In genomic region chr6:157823523-157824370, GRCh38 we compare ENCODE assay signal across 1 cellular context.
TF ChIP-seq lines count a peak whose summit lies in the region.

No MANE protein-coding gene starts in this region.

TF ChIP-seq in K562, 482 proteins besides CTCF, POLR2A, EP300 and RAD21 (continued from another document and continues in another):
- 0 out of 2 replicates have a peak, but pooled peaks have one; percentile 26 for TF ChIP-seq ZNF589 (CRISPR knock-in tag; IDR thresholded peaks at IDR 0.05; ENCODE audit: low read depth)
- TF ChIP-seq ZFP36 (IDR thresholded peaks at IDR 0.05; ENCODE audit: low read depth, low read length, partially characterized antibody): peak; percentile 31
- TF ChIP-seq, protein P1, sequence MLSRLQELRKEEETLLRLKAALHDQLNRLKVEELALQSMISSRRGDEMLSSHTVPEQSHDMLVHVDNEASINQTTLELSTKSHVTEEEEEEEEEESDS (CRISPR knock-in tag; IDR thresholded peaks at IDR 0.05): no peak
- no peak; the same call in 1 of the 2 replicates for TF ChIP-seq KLF16 (IDR thresholded peaks at IDR 0.05)
- peak; percentile 93 for TF ChIP-seq ZEB2 (IDR thresholded peaks at IDR 0.05)
- no peak for TF ChIP-seq NR2C1 (IDR thresholded peaks at IDR 0.05)
- TF ChIP-seq NR2C1 (tag; IDR thresholded peaks at IDR 0.05): no peak
- TF ChIP-seq NCOA4 (IDR thresholded peaks at IDR 0.05; ENCODE audit: partially characterized antibody): no peak
- no peak for TF ChIP-seq SMAD3 (CRISPR knock-in tag; conservative IDR thresholded peaks at IDR 0.05)
- no peak for TF ChIP-seq MCM5 (IDR thresholded peaks at IDR 0.05; ENCODE audit: low read depth)
- no peak for TF ChIP-seq HDAC6 (IDR thresholded peaks at IDR 0.05; ENCODE audit: low read depth, low read length)
- TF ChIP-seq HINFP (tag; conservative IDR thresholded peaks at IDR 0.05; ENCODE audit: low read depth): peak; percentile 70
- TF ChIP-seq TAL1 (IDR thresholded peaks at IDR 0.05): peak; percentile 20; the same call in 1 of the 2 replicates
- TF ChIP-seq SRF (CRISPR knock-in tag; IDR thresholded peaks at IDR 0.05): no peak; a peak in 1 of 4 replicates
- TF ChIP-seq MAFK (IDR thresholded peaks at IDR 0.05; ENCODE audit: low read length): 0 out of 2 replicates have a peak, but pooled peaks have one; percentile 20
- TF ChIP-seq CHAMP1 (IDR thresholded peaks at IDR 0.05): no peak
- TF ChIP-seq EGR1 (conservative IDR thresholded peaks at IDR 0.05): peak; percentile 47
- no peak for TF ChIP-seq CBX2 (IDR thresholded peaks at IDR 0.05; ENCODE audit: insufficient read depth, low read length, poor library complexity, severe bottlenecking)
- TF ChIP-seq, protein P2, sequence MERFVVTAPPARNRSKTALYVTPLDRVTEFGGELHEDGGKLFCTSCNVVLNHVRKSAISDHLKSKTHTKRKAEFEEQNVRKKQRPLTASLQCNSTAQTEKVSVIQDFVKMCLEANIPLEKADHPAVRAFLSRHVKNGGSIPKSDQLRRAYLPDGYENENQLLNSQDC (CRISPR knock-in tag; IDR thresholded peaks at IDR 0.05): no peak
- TF ChIP-seq ETV6 (IDR thresholded peaks at IDR 0.05; ENCODE audit: borderline replicate concordance in 1 of 2, low read depth in 2 of 2, low read length in 1 of 2): 0 out of 4 replicates have a peak, but pooled peaks of 1 of the 2 experiments have one; percentile 43
- TF ChIP-seq ETV6 (CRISPR knock-in tag; IDR thresholded peaks at IDR 0.05; ENCODE audit: borderline replicate concordance): no peak
- TF ChIP-seq NFE2 (IDR thresholded peaks at IDR 0.05; ENCODE audit: low read depth): peak; percentile 70
- no peak for TF ChIP-seq NFE2L1 (tag; IDR thresholded peaks at IDR 0.05; ENCODE audit: borderline replicate concordance, low read depth)
- 0 out of 2 replicates have a peak, but pooled peaks have one; percentile 32 for TF ChIP-seq ZNF584 (CRISPR knock-in tag; IDR thresholded peaks at IDR 0.05; ENCODE audit: low read depth)
- no peak for TF ChIP-seq SRSF3 (IDR thresholded peaks at IDR 0.05; ENCODE audit: insufficient read depth, low read length)
- TF ChIP-seq HIVEP1 (CRISPR knock-in tag; IDR thresholded peaks at IDR 0.05): no peak
- TF ChIP-seq KDM1A (IDR thresholded peaks at IDR 0.05): no peak
- TF ChIP-seq HSF4 (CRISPR knock-in tag; IDR thresholded peaks at IDR 0.05; ENCODE audit: borderline replicate concordance): no peak
- no peak for TF ChIP-seq MYNN (IDR thresholded peaks at IDR 0.05)
- no peak for TF ChIP-seq MYNN (CRISPR knock-in tag; IDR thresholded peaks at IDR 0.05)
- no peak for TF ChIP-seq BDP1 (IDR thresholded peaks at IDR 0.05; ENCODE audit: insufficient read depth, insufficient read length)
- TF ChIP-seq, protein P3, sequence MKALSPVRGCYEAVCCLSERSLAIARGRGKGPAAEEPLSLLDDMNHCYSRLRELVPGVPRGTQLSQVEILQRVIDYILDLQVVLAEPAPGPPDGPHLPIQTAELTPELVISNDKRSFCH (CRISPR knock-in tag; IDR thresholded peaks at IDR 0.05): no peak
- TF ChIP-seq, protein P3 (tag; IDR thresholded peaks at IDR 0.05): peak; percentile 71
- no peak for TF ChIP-seq ZNF696 (CRISPR knock-in tag; conservative IDR thresholded peaks at IDR 0.05)
- no peak for TF ChIP-seq HBP1 (CRISPR knock-in tag; IDR thresholded peaks at IDR 0.05)
- TF ChIP-seq HNRNPL (IDR thresholded peaks at IDR 0.05; ENCODE audit: low read depth, low read length): peak; percentile 76; the same call in 1 of the 2 replicates
- no peak for TF ChIP-seq SMARCB1 (IDR thresholded peaks at IDR 0.05; ENCODE audit: insufficient read length, low read depth)
- TF ChIP-seq HCFC1 (IDR thresholded peaks at IDR 0.05; ENCODE audit: low read depth, low read length): no peak
- TF ChIP-seq RNF2 (IDR thresholded peaks at IDR 0.05): no peak
- no peak for TF ChIP-seq TSC22D4 (tag; IDR thresholded peaks at IDR 0.05)
- no peak for TF ChIP-seq NR0B1 (IDR thresholded peaks at IDR 0.05; ENCODE audit: partially characterized antibody)
- TF ChIP-seq TAF7 (tag; IDR thresholded peaks at IDR 0.05): no peak
- peak; percentile 14; the same call in 1 of the 2 replicates for TF ChIP-seq CBX5 (IDR thresholded peaks at IDR 0.05; ENCODE audit: borderline replicate concordance, low read depth)
- no peak for TF ChIP-seq ZNF324 (CRISPR knock-in tag; IDR thresholded peaks at IDR 0.05)
- peak; percentile 53 for TF ChIP-seq U2AF1 (optimal IDR thresholded peaks at IDR 0.05; ENCODE audit: low read depth, low read length)
- TF ChIP-seq, protein P4, sequence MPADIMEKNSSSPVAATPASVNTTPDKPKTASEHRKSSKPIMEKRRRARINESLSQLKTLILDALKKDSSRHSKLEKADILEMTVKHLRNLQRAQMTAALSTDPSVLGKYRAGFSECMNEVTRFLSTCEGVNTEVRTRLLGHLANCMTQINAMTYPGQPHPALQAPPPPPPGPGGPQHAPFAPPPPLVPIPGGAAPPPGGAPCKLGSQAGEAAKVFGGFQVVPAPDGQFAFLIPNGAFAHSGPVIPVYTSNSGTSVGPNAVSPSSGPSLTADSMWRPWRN (IDR thresholded peaks at IDR 0.05; ENCODE audit: low read depth): 0 out of 2 replicates have a peak, but pooled peaks have one; percentile 36
- no peak for TF ChIP-seq ZNF140 (CRISPR knock-in tag; IDR thresholded peaks at IDR 0.05)
- no peak for TF ChIP-seq SAFB2 (IDR thresholded peaks at IDR 0.05; ENCODE audit: borderline replicate concordance, low read depth, low read length, severe bottlenecking)
- no peak for TF ChIP-seq BRF1 (IDR thresholded peaks at IDR 0.05; ENCODE audit: borderline replicate concordance, extremely low read depth, insufficient read length)
- no peak for TF ChIP-seq PURB (CRISPR knock-in tag; IDR thresholded peaks at IDR 0.05; ENCODE audit: low read depth)
- no peak for TF ChIP-seq TCFL5 (CRISPR knock-in tag; conservative IDR thresholded peaks at IDR 0.05)
- TF ChIP-seq CBX1 (IDR thresholded peaks at IDR 0.05; ENCODE audit: low read depth): no peak
- TF ChIP-seq, protein P5, sequence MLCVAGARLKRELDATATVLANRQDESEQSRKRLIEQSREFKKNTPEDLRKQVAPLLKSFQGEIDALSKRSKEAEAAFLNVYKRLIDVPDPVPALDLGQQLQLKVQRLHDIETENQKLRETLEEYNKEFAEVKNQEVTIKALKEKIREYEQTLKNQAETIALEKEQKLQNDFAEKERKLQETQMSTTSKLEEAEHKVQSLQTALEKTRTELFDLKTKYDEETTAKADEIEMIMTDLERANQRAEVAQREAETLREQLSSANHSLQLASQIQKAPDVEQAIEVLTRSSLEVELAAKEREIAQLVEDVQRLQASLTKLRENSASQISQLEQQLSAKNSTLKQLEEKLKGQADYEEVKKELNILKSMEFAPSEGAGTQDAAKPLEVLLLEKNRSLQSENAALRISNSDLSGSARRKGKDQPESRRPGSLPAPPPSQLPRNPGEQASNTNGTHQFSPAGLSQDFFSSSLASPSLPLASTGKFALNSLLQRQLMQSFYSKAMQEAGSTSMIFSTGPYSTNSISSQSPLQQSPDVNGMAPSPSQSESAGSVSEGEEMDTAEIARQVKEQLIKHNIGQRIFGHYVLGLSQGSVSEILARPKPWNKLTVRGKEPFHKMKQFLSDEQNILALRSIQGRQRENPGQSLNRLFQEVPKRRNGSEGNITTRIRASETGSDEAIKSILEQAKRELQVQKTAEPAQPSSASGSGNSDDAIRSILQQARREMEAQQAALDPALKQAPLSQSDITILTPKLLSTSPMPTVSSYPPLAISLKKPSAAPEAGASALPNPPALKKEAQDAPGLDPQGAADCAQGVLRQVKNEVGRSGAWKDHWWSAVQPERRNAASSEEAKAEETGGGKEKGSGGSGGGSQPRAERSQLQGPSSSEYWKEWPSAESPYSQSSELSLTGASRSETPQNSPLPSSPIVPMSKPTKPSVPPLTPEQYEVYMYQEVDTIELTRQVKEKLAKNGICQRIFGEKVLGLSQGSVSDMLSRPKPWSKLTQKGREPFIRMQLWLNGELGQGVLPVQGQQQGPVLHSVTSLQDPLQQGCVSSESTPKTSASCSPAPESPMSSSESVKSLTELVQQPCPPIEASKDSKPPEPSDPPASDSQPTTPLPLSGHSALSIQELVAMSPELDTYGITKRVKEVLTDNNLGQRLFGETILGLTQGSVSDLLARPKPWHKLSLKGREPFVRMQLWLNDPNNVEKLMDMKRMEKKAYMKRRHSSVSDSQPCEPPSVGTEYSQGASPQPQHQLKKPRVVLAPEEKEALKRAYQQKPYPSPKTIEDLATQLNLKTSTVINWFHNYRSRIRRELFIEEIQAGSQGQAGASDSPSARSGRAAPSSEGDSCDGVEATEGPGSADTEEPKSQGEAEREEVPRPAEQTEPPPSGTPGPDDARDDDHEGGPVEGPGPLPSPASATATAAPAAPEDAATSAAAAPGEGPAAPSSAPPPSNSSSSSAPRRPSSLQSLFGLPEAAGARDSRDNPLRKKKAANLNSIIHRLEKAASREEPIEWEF (CRISPR knock-in tag; IDR thresholded peaks at IDR 0.05): no peak
- TF ChIP-seq CAMTA2 (CRISPR knock-in tag; conservative IDR thresholded peaks at IDR 0.05): no peak
- TF ChIP-seq SRSF9 (IDR thresholded peaks at IDR 0.05; ENCODE audit: borderline replicate concordance, low read depth, low read length): no peak
- TF ChIP-seq, protein P6, sequence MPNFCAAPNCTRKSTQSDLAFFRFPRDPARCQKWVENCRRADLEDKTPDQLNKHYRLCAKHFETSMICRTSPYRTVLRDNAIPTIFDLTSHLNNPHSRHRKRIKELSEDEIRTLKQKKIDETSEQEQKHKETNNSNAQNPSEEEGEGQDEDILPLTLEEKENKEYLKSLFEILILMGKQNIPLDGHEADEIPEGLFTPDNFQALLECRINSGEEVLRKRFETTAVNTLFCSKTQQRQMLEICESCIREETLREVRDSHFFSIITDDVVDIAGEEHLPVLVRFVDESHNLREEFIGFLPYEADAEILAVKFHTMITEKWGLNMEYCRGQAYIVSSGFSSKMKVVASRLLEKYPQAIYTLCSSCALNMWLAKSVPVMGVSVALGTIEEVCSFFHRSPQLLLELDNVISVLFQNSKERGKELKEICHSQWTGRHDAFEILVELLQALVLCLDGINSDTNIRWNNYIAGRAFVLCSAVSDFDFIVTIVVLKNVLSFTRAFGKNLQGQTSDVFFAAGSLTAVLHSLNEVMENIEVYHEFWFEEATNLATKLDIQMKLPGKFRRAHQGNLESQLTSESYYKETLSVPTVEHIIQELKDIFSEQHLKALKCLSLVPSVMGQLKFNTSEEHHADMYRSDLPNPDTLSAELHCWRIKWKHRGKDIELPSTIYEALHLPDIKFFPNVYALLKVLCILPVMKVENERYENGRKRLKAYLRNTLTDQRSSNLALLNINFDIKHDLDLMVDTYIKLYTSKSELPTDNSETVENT (CRISPR knock-in tag; IDR thresholded peaks at IDR 0.05): no peak
- TF ChIP-seq TAF15 (IDR thresholded peaks at IDR 0.05; ENCODE audit: low read depth, low read length): no peak
